Comparison of ENCODE assay signal across 18 cellular contexts in the genomic region with DNA sequence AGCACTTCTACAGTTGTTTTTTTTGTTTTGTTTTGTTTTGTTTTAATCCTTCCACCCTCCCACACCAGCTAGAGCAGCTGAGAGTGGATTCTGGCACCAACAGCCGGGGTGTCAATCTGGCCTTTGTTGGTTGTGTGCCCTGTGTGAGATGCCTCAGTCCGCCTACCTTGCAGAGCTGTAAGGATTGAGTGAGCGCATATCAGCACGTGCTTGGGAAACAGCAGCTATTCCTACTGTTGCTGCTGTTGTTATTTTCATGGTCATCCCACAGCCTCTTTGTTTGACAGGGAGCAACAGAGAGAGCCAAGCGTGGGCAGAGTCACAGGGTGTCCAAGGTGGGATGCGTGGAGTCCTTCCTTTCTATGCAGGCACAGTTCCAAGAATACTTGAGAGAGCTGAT. TPM values are rescaled to one million over a fixed set of nuclear protein-coding genes. Genes with fewer than 3 reads are reported as not detected.
A peak's percentile ranks its signal among the peaks of the same experiment; 100 is the strongest.
DNase-seq lines count a peak whose midpoint lies in the region; TF ChIP-seq lines count a peak whose summit lies in the region.
"Had no signal": no experiment of that assay in that cellular context is flagged by ENCODE, and none has a peak within 500 bp of the region (broad histone marks: within the 10 kb centered on the region; RNA-seq: fewer than 3 reads in every experiment).

No MANE protein-coding gene starts in this region.

- H4K20me1 ChIP-seq in PC-9 (ENCODE audit: insufficient read depth), result no peaks in the 10 kb centered on the region

- H2AFZ ChIP-seq in PC-9, result no peak overlapping the region

- H3K9me3 ChIP-seq in WERI-Rb-1 (ENCODE audit: severe bottlenecking) (peaks cover 11% of the 10 kb centered on the region), PC-9 (ENCODE audit: insufficient read depth, low read depth) (peaks cover 9% of the 10 kb centered on the region; the same call in 1 of the 2 replicates)

- no peaks in the 10 kb centered on the region for H3K9me2 ChIP-seq in PC-9 (ENCODE audit: insufficient read depth)

- CTCF ChIA-PET in PC-9 (lab: Charles Lee), result interaction anchor here (0.6 kb wide), 1 partner anchor 397 kb away, joined by 7 read pairs; no protein-coding TSS in a partner anchor

- H3K27ac ChIP-seq in layer of hippocampus (ENCODE audit: low read depth, low read length) (peak overlapping the region; percentile 78), WERI-Rb-1 (no peak overlapping the region), PC-9 (no peak overlapping the region)
- H3K27ac ChIP-seq: upper lobe of left lung had no signal

- intact Hi-C loops in PC-9 (cut with micrococcal nuclease; ENCODE audit: unreplicated experiment), result no loop called here

- no peaks in the 10 kb centered on the region for H3K4me1 ChIP-seq in PC-9 (replicated peaks; ENCODE audit: insufficient read depth)

- H3K27me3 ChIP-seq in layer of hippocampus (ENCODE audit: control insufficient read depth, insufficient read depth, low read length) (no peaks in the 10 kb centered on the region), WERI-Rb-1 (ENCODE audit: insufficient read depth, low read depth, severe bottlenecking) (no peaks in the 10 kb centered on the region), PC-9 (ENCODE audit: insufficient read depth, low read depth) (peaks cover 58% of the 10 kb centered on the region)
- H3K27me3 ChIP-seq: upper lobe of left lung had no signal

- H3F3A ChIP-seq in PC-9 (ENCODE audit: insufficient read depth, low read depth), result no peaks in the 10 kb centered on the region

- TF ChIP-seq CTCF in WERI-Rb-1 (IDR thresholded peaks at IDR 0.05; ENCODE audit: low read depth, low read length) (no peak), PC-9 (conservative IDR thresholded peaks at IDR 0.05) (no peak)

- no peak overlapping the region for H3K4me3 ChIP-seq in WERI-Rb-1 (ENCODE audit: low read depth, low read length)
- H3K4me3 ChIP-seq in PC-9, result no peak overlapping the region
- H3K4me3 ChIP-seq: lung, upper lobe of left lung had no signal

- POLR2A ChIA-PET in PC-9 (lab: Charles Lee; ENCODE audit: unreplicated experiment), result no interaction called here

- no peak overlapping the region for H3K4me2 ChIP-seq in PC-9

- H3K79me2 ChIP-seq in PC-9 (ENCODE audit: low read depth), result no peaks in the 10 kb centered on the region

- peak; percentile 85 for DNase-seq in Ammon's horn (ENCODE audit: low spot score)
- DNase-seq in NCI-H187 treated with DMSO at 0.1 percent for 48 hours (lab: John Stamatoyannopoulos, UW), result peak; percentile 29
- DNase-seq in anterior cingulate cortex (lab: John Stamatoyannopoulos, UW), result peak in 35 of 58 donors; percentile 24 to 74 (median 45)
- DNase-seq in WERI-Rb-1, result no peak
- no peak for DNase-seq in AML-193 (lab: John Stamatoyannopoulos, UW)
- DNase-seq in PC-9, result no peak
- DNase-seq in activated CD8-positive, alpha-beta memory T cell treated with anti-CD3 and anti-CD28 coated beads for 24 hours, result no peak
- DNase-seq: aorta; Caco-2; dermis blood vessel endothelial cell; Karpas-422; natural killer cell; NCI-H2081 treated with DMSO at 0.1 percent for 48 hours; stimulated activated CD4-positive, alpha-beta T cell treated with anti-CD3 and anti-CD28 coated beads, Interleukin-4, amount 100 ng/mL, for 24 hours; upper lobe of left lung had no signal

- BruUV-seq in PC-9 (replicated peaks; lab: Mats Ljungman, UMichigan), result no TSS peak

- H3K36me3 ChIP-seq in WERI-Rb-1 (no peaks in the 10 kb centered on the region; the same call in 1 of the 2 replicates), PC-9 (ENCODE audit: low read depth) (no peaks in the 10 kb centered on the region)
- H3K36me3 ChIP-seq: upper lobe of left lung had no signal

RNA-seq across cellular contexts. Expression of a gene that starts 50.3 kb away (rescaled TPM):
- not detected in 2 replicates for total RNA-seq in PC-9 (2021)
- total RNA-seq: activated T-helper 2 cell treated with anti-CD3 and anti-CD28 coated beads, Interferon-gamma antibody, Interleukin-2, Interleukin-4, amounts not matched to agents 10 μg/mL and 5 μg/mL and 100 μg/mL, durations not matched to agents 14 hours and 24 hours and 36 hours had no signal

Comparison
In these comparisons a context has a peak if more than half of its experiments do, and no peak if none do; other contexts are left out.
1. DNase-seq: peak in Ammon's horn (single experiment), NCI-H187 treated with DMSO at 0.1 percent for 48 hours (single experiment) and anterior cingulate cortex (35 of 58); none in WERI-Rb-1 (single experiment), AML-193 (0 of 2), PC-9 (0 of 2) and activated CD8-positive, alpha-beta memory T cell treated with anti-CD3 and anti-CD28 coated beads for 24 hours (single experiment).